In genomic region chr4:148415500-148415899, GRCh38 we compare ENCODE assay signal across 1 cellular context.
TF ChIP-seq lines count a peak whose summit lies in the region.

No MANE protein-coding gene starts in this region.

TF ChIP-seq in WTC11, 78 proteins besides CTCF, POLR2A, EP300 and RAD21 (continued from another document):
- TF ChIP-seq GTF2I (CRISPR knock-in tag; conservative IDR thresholded peaks at IDR 0.05) (no peak), ZNF121 (CRISPR knock-in tag; IDR thresholded peaks at IDR 0.05) (no peak), NFATC4 (CRISPR knock-in tag; IDR thresholded peaks at IDR 0.05) (no peak), ZBTB21 (CRISPR knock-in tag; IDR thresholded peaks at IDR 0.05; ENCODE audit: borderline replicate concordance) (no peak), FOXK1 (CRISPR knock-in tag; IDR thresholded peaks at IDR 0.05) (no peak)
